16 cellular contexts compared by ENCODE assay signal in the genomic region with DNA sequence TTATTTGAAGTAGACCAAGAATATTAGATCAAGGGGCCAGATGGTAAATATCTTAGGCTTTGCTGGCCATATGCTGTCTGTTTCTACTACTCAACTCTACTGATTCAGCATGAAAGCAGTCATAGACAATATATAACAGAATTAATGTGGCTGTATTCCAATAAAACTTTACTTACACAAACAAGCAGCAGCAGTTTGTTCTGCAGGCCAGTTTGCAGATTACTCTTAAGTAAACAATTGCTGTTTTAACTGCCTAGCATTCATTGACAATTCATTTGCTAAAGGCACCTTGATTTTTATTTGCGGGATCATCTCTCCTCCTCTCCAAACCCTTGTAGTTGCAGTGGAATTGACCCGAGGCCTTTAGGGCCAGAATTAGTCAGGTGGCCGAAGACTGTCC.
A peak's percentile ranks its signal among the peaks of the same experiment; 100 is the strongest.
DNase-seq lines count a peak whose midpoint lies in the region; ATAC-seq lines count a peak whose summit lies in the region.
"Had no signal": no experiment of that assay in that cellular context is flagged by ENCODE, and none has a peak within 500 bp of the region (broad histone marks: within the 10 kb centered on the region; RNA-seq: fewer than 3 reads in every experiment).

No MANE protein-coding gene starts in this region.

- WGBS in aorta, 2 donors, result 77 to 86% methylated on average over 3 of the region's 3 CpGs

- H3K27ac ChIP-seq in aorta (ENCODE audit: low read depth in 1 of 2, low read length in 2 of 2), result no peak overlapping the region
- H3K27ac ChIP-seq: BLaER1 treated with 17β-estradiol and CSF1 and Interleukin-3, amounts not matched to agents 10 nM and 100 nM; KMS-11 had no signal

- intact Hi-C loops in aorta (cut with DNase I), result no loop called here

- no peaks in the 10 kb centered on the region for H3K4me1 ChIP-seq in aorta (ENCODE audit: control insufficient read depth in 1 of 2, insufficient read depth in 2 of 2, low read length in 2 of 2)
- H3K4me1 ChIP-seq: BLaER1 treated with 17β-estradiol and CSF1 and Interleukin-3, amounts not matched to agents 10 nM and 100 nM had no signal

- no peaks in the 10 kb centered on the region for H3K36me3 ChIP-seq in aorta (ENCODE audit: control insufficient read depth in 1 of 2, insufficient read depth in 2 of 2, low read length in 1 of 2)

- H3K9me3 ChIP-seq in aorta (ENCODE audit: control insufficient read depth, low read length), result no peaks in the 10 kb centered on the region

- no peak overlapping the region for H3K4me3 ChIP-seq in aorta (ENCODE audit: low read length in 2 of 2)
- H3K4me3 ChIP-seq: BLaER1 treated with 17β-estradiol and CSF1 and Interleukin-3, amounts not matched to agents 10 nM and 100 nM had no signal

- DNase-seq in NCI-H1417 (lab: John Stamatoyannopoulos, UW), result peak in 2 of 3 experiments; percentile 3 to 16
- DNase-seq in NCI-H1417 treated with DMSO at 0.1 percent for 48 hours (lab: John Stamatoyannopoulos, UW), result no peak
- peak; percentile 72 for DNase-seq in NCI-H1694 treated with DMSO at 0.1 percent for 48 hours (lab: John Stamatoyannopoulos, UW)
- DNase-seq in NCI-H774 (lab: John Stamatoyannopoulos, UW), result peak; percentile 5
- DNase-seq in cerebellar cortex (ENCODE audit: low spot score), result peak; percentile 17
- DNase-seq in KG1 (lab: John Stamatoyannopoulos, UW), result no peak
- DNase-seq in aorta, result no peak
- DNase-seq: DMS79, GOT3, MM.1S, NCI-H1105 treated with DMSO at 0.1 percent for 48 hours, NCI-H2081, SIG-M5 had no signal

- H3K27me3 ChIP-seq in aorta (ENCODE audit: control insufficient read depth in 1 of 2, insufficient read depth in 2 of 2, low read length in 1 of 2), result no peaks in the 10 kb centered on the region
- H3K27me3 ChIP-seq: BLaER1 treated with 17β-estradiol and CSF1 and Interleukin-3, amounts not matched to agents 10 nM and 100 nM had no signal

- ATAC-seq in aorta (ENCODE audit: low FRiP score), result no peak
- no peak for ATAC-seq in GM21529 (IDR thresholded peaks at IDR 0.05; ENCODE audit: unreplicated experiment)

Comparison
In these comparisons a context has a peak if more than half of its experiments do, and no peak if none do; other contexts are left out.
1. DNase-seq: peak in NCI-H1417 (2 of 3), NCI-H1694 treated with DMSO at 0.1 percent for 48 hours (single experiment), NCI-H774 (single experiment) and cerebellar cortex (single experiment); none in NCI-H1417 treated with DMSO at 0.1 percent for 48 hours (single experiment), KG1 (single experiment) and aorta (0 of 2).